In the genomic region with DNA sequence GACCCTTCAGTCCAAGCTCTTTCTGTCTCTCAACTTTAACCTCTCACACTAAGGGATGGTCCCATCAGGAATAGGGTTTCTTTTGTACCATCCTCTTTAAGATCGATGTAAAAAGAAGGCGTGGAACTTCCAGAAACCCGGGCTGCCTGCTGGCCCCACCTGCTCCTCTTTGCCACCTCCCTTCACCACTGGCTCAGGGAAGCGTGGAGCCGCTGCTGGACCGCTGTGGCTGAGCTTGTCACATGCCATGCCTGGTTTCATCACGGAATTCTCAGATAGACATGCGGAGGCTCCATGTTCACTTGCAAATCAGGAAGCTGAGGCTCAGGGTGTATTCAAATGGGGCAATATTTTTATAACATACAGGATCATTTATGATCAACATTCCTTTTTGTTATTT, we compare ENCODE assay signal across 26 cellular contexts.
"Had no signal": no experiment of that assay in that cellular context is flagged by ENCODE, and none has a peak within 500 bp of the region (broad histone marks: within the 10 kb centered on the region; RNA-seq: fewer than 3 reads in every experiment).

No MANE protein-coding gene starts in this region.

- H3K4me1 ChIP-seq: ascending aorta, breast epithelium, colonic mucosa had no signal

- H3K27me3 ChIP-seq: ascending aorta, cardiac muscle cell, colonic mucosa had no signal

- DNase-seq: activated CD4-positive, alpha-beta memory T cell treated with anti-CD3 and anti-CD28 coated beads for 36 hours; activated CD4-positive, alpha-beta T cell treated with anti-CD3 and anti-CD28 coated beads for 36 hours; activated CD4-positive, alpha-beta T cell treated with anti-CD3 and anti-CD28 coated beads, Interleukin-2, amount 10 ng/mL, durations not matched to agents 24 days and 14 days; activated CD4-positive, CD25-positive, alpha-beta regulatory T cell; activated CD4-positive, CD25-positive, alpha-beta regulatory T cell treated with anti-CD3 and anti-CD28 coated beads, Interleukin-2, amount 50 U/mL, for 72 hours; activated CD8-positive, alpha-beta T cell treated with anti-CD3 and anti-CD28 coated beads, Interleukin-2, amount 10 ng/mL, durations not matched to agents 7 days and 5 days; activated gamma-delta T cell; activated naive CD4-positive, alpha-beta T cell; activated naive CD4-positive, alpha-beta T cell treated with anti-CD3 and anti-CD28 coated beads, Interleukin-2, amount 10 ng/mL, durations not matched to agents 7 days and 5 days; activated naive CD8-positive, alpha-beta T cell treated with anti-CD3 and anti-CD28 coated beads, Interleukin-2, amount 10 ng/mL, durations not matched to agents 7 days and 5 days; activated T-cell treated with anti-CD3 and anti-CD28 coated beads, Interleukin-2, amount 50 U/mL, for 4 hours; central memory CD4-positive, alpha-beta T cell; cerebellar nuclear complex; colonic mucosa; effector memory CD4-positive, alpha-beta T cell; endodermal cell; foreskin fibroblast; T-helper 2 cell had no signal

- H3K27ac ChIP-seq: ascending aorta, breast epithelium, cardiac muscle cell, colonic mucosa had no signal

- H3K36me3 ChIP-seq: ascending aorta, breast epithelium, cardiac muscle cell, colonic mucosa had no signal

- H3K4me3 Mint-ChIP-seq: activated CD4-positive, alpha-beta memory T cell treated with anti-CD3 and anti-CD28 coated beads for 36 hours; activated CD4-positive, alpha-beta T cell treated with anti-CD3 and anti-CD28 coated beads for 36 hours; activated CD4-positive, alpha-beta T cell treated with anti-CD3 and anti-CD28 coated beads, Interleukin-2, amount 10 ng/mL, durations not matched to agents 24 days and 14 days; activated CD8-positive, alpha-beta T cell treated with anti-CD3 and anti-CD28 coated beads, Interleukin-2, amount 10 ng/mL, durations not matched to agents 7 days and 5 days; activated naive CD4-positive, alpha-beta T cell treated with anti-CD3 and anti-CD28 coated beads, Interleukin-2, amount 10 ng/mL, durations not matched to agents 7 days and 5 days; activated naive CD8-positive, alpha-beta T cell treated with anti-CD3 and anti-CD28 coated beads, Interleukin-2, amount 10 ng/mL, durations not matched to agents 7 days and 5 days; activated T-cell treated with anti-CD3 and anti-CD28 coated beads, Interleukin-2, amount 50 U/mL, for 4 hours; activated T-helper 17 cell treated with anti-CD3 and anti-CD28 coated beads, Interleukin-2, amount 50 U/mL, for 72 hours; brain; endodermal cell had no signal

- H3K4me1 Mint-ChIP-seq: activated CD4-positive, alpha-beta T cell treated with anti-CD3 and anti-CD28 coated beads for 36 hours; activated CD4-positive, alpha-beta T cell treated with anti-CD3 and anti-CD28 coated beads, Interleukin-2, amount 10 ng/mL, durations not matched to agents 24 days and 14 days; activated naive CD4-positive, alpha-beta T cell treated with anti-CD3 and anti-CD28 coated beads, Interleukin-2, amount 10 ng/mL, durations not matched to agents 7 days and 5 days; activated naive CD8-positive, alpha-beta T cell treated with anti-CD3 and anti-CD28 coated beads, Interleukin-2, amount 10 ng/mL, durations not matched to agents 7 days and 5 days; activated T-helper 17 cell treated with anti-CD3 and anti-CD28 coated beads, Interleukin-2, amount 50 U/mL, for 72 hours; endodermal cell had no signal

- FAIRE-seq: frontal cortex had no signal

- H3K36me3 Mint-ChIP-seq: activated CD4-positive, alpha-beta memory T cell treated with anti-CD3 and anti-CD28 coated beads for 36 hours; activated naive CD4-positive, alpha-beta T cell treated with anti-CD3 and anti-CD28 coated beads, Interleukin-2, amount 10 ng/mL, durations not matched to agents 7 days and 5 days; activated naive CD4-positive, alpha-beta T cell treated with anti-CD3 and anti-CD28 coated beads, Interleukin-2, amount 50 U/mL, for 72 hours; activated naive CD8-positive, alpha-beta T cell treated with anti-CD3 and anti-CD28 coated beads, Interleukin-2, amount 10 ng/mL, durations not matched to agents 7 days and 5 days; brain had no signal

- H3K4me3 ChIP-seq: ascending aorta, breast epithelium, cardiac muscle cell, colonic mucosa had no signal

- H3K9me3 Mint-ChIP-seq: activated CD4-positive, alpha-beta memory T cell treated with anti-CD3 and anti-CD28 coated beads for 36 hours; activated CD4-positive, alpha-beta T cell treated with anti-CD3 and anti-CD28 coated beads, Interleukin-2, amount 10 ng/mL, durations not matched to agents 24 days and 14 days; activated naive CD4-positive, alpha-beta T cell treated with anti-CD3 and anti-CD28 coated beads, Interleukin-2, amount 10 ng/mL, durations not matched to agents 7 days and 5 days; activated naive CD4-positive, alpha-beta T cell treated with anti-CD3 and anti-CD28 coated beads, Interleukin-2, amount 50 U/mL, for 72 hours; activated naive CD8-positive, alpha-beta T cell treated with anti-CD3 and anti-CD28 coated beads, Interleukin-2, amount 10 ng/mL, durations not matched to agents 7 days and 5 days; activated T-cell treated with anti-CD3 and anti-CD28 coated beads, Interleukin-2, amount 50 U/mL, for 4 hours; activated T-helper 17 cell treated with anti-CD3 and anti-CD28 coated beads, Interleukin-2, amount 50 U/mL, for 72 hours; endodermal cell had no signal

- H3K9me3 ChIP-seq: ascending aorta, breast epithelium, colonic mucosa had no signal

- ATAC-seq: activated CD4-positive, alpha-beta T cell treated with anti-CD3 and anti-CD28 coated beads for 36 hours; activated CD8-positive, alpha-beta T cell treated with anti-CD3 and anti-CD28 coated beads, Interleukin-2, amount 10 ng/mL, durations not matched to agents 7 days and 5 days; activated naive CD4-positive, alpha-beta T cell treated with anti-CD3 and anti-CD28 coated beads, Interleukin-2, amount 50 U/mL, for 72 hours; activated T-cell treated with anti-CD3 and anti-CD28 coated beads, Interleukin-2, amount 50 U/mL, for 4 hours; activated T-helper 17 cell treated with anti-CD3 and anti-CD28 coated beads, Interleukin-2, amount 50 U/mL, for 72 hours; esophagus mucosa had no signal

- H3K27me3 Mint-ChIP-seq: activated CD4-positive, alpha-beta T cell treated with anti-CD3 and anti-CD28 coated beads, Interleukin-2, amount 10 ng/mL, durations not matched to agents 24 days and 14 days; activated naive CD8-positive, alpha-beta T cell treated with anti-CD3 and anti-CD28 coated beads, Interleukin-2, amount 10 ng/mL, durations not matched to agents 7 days and 5 days; activated T-helper 17 cell treated with anti-CD3 and anti-CD28 coated beads, Interleukin-2, amount 50 U/mL, for 72 hours had no signal

- H3K27ac Mint-ChIP-seq: activated CD4-positive, alpha-beta memory T cell treated with anti-CD3 and anti-CD28 coated beads for 36 hours; activated CD4-positive, alpha-beta T cell treated with anti-CD3 and anti-CD28 coated beads for 36 hours; activated CD4-positive, alpha-beta T cell treated with anti-CD3 and anti-CD28 coated beads, Interleukin-2, amount 10 ng/mL, durations not matched to agents 24 days and 14 days; activated CD8-positive, alpha-beta T cell treated with anti-CD3 and anti-CD28 coated beads, Interleukin-2, amount 10 ng/mL, durations not matched to agents 7 days and 5 days; activated naive CD4-positive, alpha-beta T cell treated with anti-CD3 and anti-CD28 coated beads, Interleukin-2, amount 10 ng/mL, durations not matched to agents 7 days and 5 days; activated naive CD4-positive, alpha-beta T cell treated with anti-CD3 and anti-CD28 coated beads, Interleukin-2, amount 50 U/mL, for 72 hours; activated naive CD8-positive, alpha-beta T cell treated with anti-CD3 and anti-CD28 coated beads, Interleukin-2, amount 10 ng/mL, durations not matched to agents 7 days and 5 days; activated T-helper 17 cell treated with anti-CD3 and anti-CD28 coated beads, Interleukin-2, amount 50 U/mL, for 72 hours; brain; endodermal cell had no signal
